14 cellular contexts compared by ENCODE assay signal in genomic region chr18:37964885-37965571, GRCh38.
DNase-seq lines count a peak whose midpoint lies in the region; ATAC-seq and TF ChIP-seq lines count a peak whose summit lies in the region.
"Had no signal": no experiment of that assay in that cellular context is flagged by ENCODE, and none has a peak within 500 bp of the region (broad histone marks: within the 10 kb centered on the region; RNA-seq: fewer than 3 reads in every experiment).

No MANE protein-coding gene starts in this region.

- no peaks in the 10 kb centered on the region; the same call in 1 of the 2 replicates for H3K27me3 Mint-ChIP-seq in H9 (ENCODE audit: low read depth)
- H3K27me3 Mint-ChIP-seq: B cell; CD4-positive, alpha-beta T cell had no signal

- H2BK20ac ChIP-seq in H9 (ENCODE audit: low read depth, low read length, poor library complexity, severe bottlenecking), result no peak overlapping the region

- no peak overlapping the region for H4K91ac ChIP-seq in H9 (ENCODE audit: insufficient read length, low read depth, low read length)

- H3K18ac ChIP-seq in H9 (ENCODE audit: insufficient read length, low read depth, low read length), result no peak overlapping the region

- H3K27me3 ChIP-seq in H9 (ENCODE audit: insufficient read depth, low read length) (peaks cover 2% of the 10 kb centered on the region; the same call in 1 of the 2 replicates), WERI-Rb-1 (ENCODE audit: insufficient read depth, low read depth, severe bottlenecking) (no peaks in the 10 kb centered on the region)

- no peaks in the 10 kb centered on the region for H3K4me1 Mint-ChIP-seq in H9
- H3K4me1 Mint-ChIP-seq: B cell had no signal

- H3K9me3 ChIP-seq in H9 (ENCODE audit: control insufficient read depth, low read depth, low read length) (no peaks in the 10 kb centered on the region), WERI-Rb-1 (ENCODE audit: severe bottlenecking) (peaks cover 7% of the 10 kb centered on the region)
- H3K9me3 ChIP-seq: HAP-1 had no signal

- no peak overlapping the region for H3K27ac ChIP-seq in H9 (ENCODE audit: insufficient read length, low read depth, low read length)
- H3K27ac ChIP-seq in WERI-Rb-1, result no peak overlapping the region
- H3K27ac ChIP-seq: HL-60 had no signal

- H3K23me2 ChIP-seq in H9 (ENCODE audit: insufficient read length, low read depth, low read length, poor library complexity, severe bottlenecking), result peaks cover 2% of the 10 kb centered on the region

- no peak overlapping the region for H2AFZ ChIP-seq in H9 (ENCODE audit: low read length)

- peaks cover 5 to 10% (median 6%) of the 10 kb centered on the region in 3 experiments; a peak in 5 of 7 replicates for H3K36me3 Mint-ChIP-seq in H9 (ENCODE audit: insufficient read depth in 1 of 3, low read depth in 3 of 3)

- no peak overlapping the region; a peak in 1 of 7 replicates for H3K27ac Mint-ChIP-seq in H9
- H3K27ac Mint-ChIP-seq: B cell; CD4-positive, alpha-beta T cell; HFFc6 had no signal

- H3K4me3 ChIP-seq in WERI-Rb-1 (ENCODE audit: low read depth, low read length), result no peak overlapping the region
- H3K4me3 ChIP-seq: HAP-1, K562 had no signal

- DNase-seq in NCI-H748 (lab: John Stamatoyannopoulos, UW; ENCODE audit: unreplicated experiment) (peak; percentile 11), NCI-H748 treated with DMSO at 0.1 percent for 48 hours (lab: John Stamatoyannopoulos, UW) (no peak), H9 (no peak), WERI-Rb-1 (no peak), iPS DF 19.7 (ENCODE audit: low read depth, low spot score) (peak; percentile 7), GOT3 (lab: John Stamatoyannopoulos, UW) (no peak)
- DNase-seq: Calu3; CD4-positive, alpha-beta T cell; HFFc6 had no signal

- H3K79me1 ChIP-seq in H9 (ENCODE audit: insufficient read depth, low read depth, low read length, poor library complexity, severe bottlenecking), result no peaks in the 10 kb centered on the region

- H2AK5ac ChIP-seq in H9 (ENCODE audit: insufficient read length, low read length), result no peak overlapping the region

- H2BK12ac ChIP-seq in H9 (ENCODE audit: insufficient read length, low read depth, low read length), result no peak overlapping the region

- no CpG with 5 or more reads among the region's 2 CpGs for WGBS in H9 (ENCODE audit: extremely low coverage, insufficient read length, low lambda C conversion rate)

- H3K79me2 ChIP-seq in H9 (ENCODE audit: insufficient read depth, low read length), result no peaks in the 10 kb centered on the region

- ATAC-seq in GM19397 (IDR thresholded peaks at IDR 0.05; ENCODE audit: unreplicated experiment), result no peak
- ATAC-seq: K562 had no signal

- no peak overlapping the region for H3K9ac ChIP-seq in H9 (ENCODE audit: extremely low read depth, insufficient read length, low read length)

- no peak overlapping the region for H4K8ac ChIP-seq in H9 (replicated peaks; ENCODE audit: insufficient read length, low read depth, low read length)

- H4K20me1 ChIP-seq in H9 (ENCODE audit: control insufficient read depth, insufficient read depth, insufficient read length), result no peaks in the 10 kb centered on the region

- no peaks in the 10 kb centered on the region for H3K36me3 ChIP-seq in WERI-Rb-1
- H3K36me3 ChIP-seq: HAP-1 had no signal

- peaks cover 10 to 12% of the 10 kb centered on the region in 2 experiments; a peak in 4 of 5 replicates for H3K9me3 Mint-ChIP-seq in H9

- H2BK120ac ChIP-seq in H9 (ENCODE audit: low read depth, low read length, poor library complexity, severe bottlenecking), result no peak overlapping the region

- H2BK5ac ChIP-seq in H9 (ENCODE audit: insufficient read length, low read length), result no peak overlapping the region

- TF ChIP-seq CTCF in H9 (conservative IDR thresholded peaks at IDR 0.05), result peak; percentile 17; the same call in 1 of the 3 replicates
- 0 out of 2 replicates have a peak, but pooled peaks have one; percentile 6 for TF ChIP-seq CTCF in WERI-Rb-1 (IDR thresholded peaks at IDR 0.05; ENCODE audit: low read depth, low read length)

- H3K14ac ChIP-seq in H9 (ENCODE audit: insufficient read depth, low read length), result no peak overlapping the region

- no peak overlapping the region for H2BK15ac ChIP-seq in H9 (ENCODE audit: low read depth, low read length)

- no peak overlapping the region for H3K4me3 Mint-ChIP-seq in H9
- H3K4me3 Mint-ChIP-seq: B cell; CD4-positive, alpha-beta T cell; HFFc6 had no signal

- H3K56ac ChIP-seq in H9 (ENCODE audit: insufficient read length, low read depth, low read length), result no peak overlapping the region

- H4K5ac ChIP-seq in H9 (ENCODE audit: insufficient read length, low read depth, low read length), result no peak overlapping the region

- 0 out of 2 replicates have a peak, but pooled peaks cover 4% of the 10 kb centered on the region for H3K4me1 ChIP-seq in H9 (ENCODE audit: insufficient read depth, low read length)
- H3K4me1 ChIP-seq: HAP-1 had no signal

- H3K4ac ChIP-seq in H9 (ENCODE audit: low read depth, low read length), result no peak overlapping the region

- H3K23ac ChIP-seq in H9 (ENCODE audit: insufficient read length, low read depth, low read length), result no peak overlapping the region

- no peak overlapping the region for H3K4me2 ChIP-seq in H9 (ENCODE audit: insufficient read depth, insufficient read length, low read length)

- H3T11ph ChIP-seq in H9 (ENCODE audit: low read length), result no peak overlapping the region

Comparison
In these comparisons a context has a peak if more than half of its experiments do, and no peak if none do; other contexts are left out.
1. DNase-seq: peak in NCI-H748 (single experiment) and iPS DF 19.7 (single experiment); none in NCI-H748 treated with DMSO at 0.1 percent for 48 hours (single experiment), H9 (single experiment), WERI-Rb-1 (single experiment) and GOT3 (single experiment).